In the genomic region with DNA sequence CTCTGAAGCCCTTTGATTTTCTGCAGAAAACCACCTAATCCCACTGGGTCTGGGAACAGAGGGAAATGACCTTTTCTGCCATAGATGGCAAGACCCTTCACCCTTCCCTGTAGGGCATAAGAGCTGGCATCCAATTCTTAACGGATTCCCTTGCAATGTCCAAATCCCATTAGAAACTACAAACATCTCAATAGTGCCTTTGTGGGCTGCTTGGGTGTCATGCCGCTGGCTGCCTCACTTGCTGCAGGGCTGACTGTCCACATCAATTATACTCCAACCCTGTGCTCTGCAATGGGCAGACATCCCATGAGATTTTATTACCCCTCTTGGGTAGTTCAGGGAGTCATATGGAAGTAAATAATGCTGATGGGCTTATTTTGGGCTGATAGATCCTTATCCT, we compare ENCODE assay signal across 23 cellular contexts. TPM values are rescaled to one million over a fixed set of nuclear protein-coding genes. Genes with fewer than 3 reads are reported as not detected.
DNase-seq lines count a peak whose midpoint lies in the region; ATAC-seq, FAIRE-seq and TF ChIP-seq lines count a peak whose summit lies in the region.
"Had no signal": no experiment of that assay in that cellular context is flagged by ENCODE, and none has a peak within 500 bp of the region (broad histone marks: within the 10 kb centered on the region; RNA-seq: fewer than 3 reads in every experiment).

No MANE protein-coding gene starts in this region.

- H3K27me3 Mint-ChIP-seq in CD8-positive, alpha-beta T cell (ENCODE audit: low read depth), result no peaks in the 10 kb centered on the region
- no peaks in the 10 kb centered on the region for H3K27me3 Mint-ChIP-seq in activated naive CD8-positive, alpha-beta T cell
- H3K27me3 Mint-ChIP-seq in natural killer cell (ENCODE audit: low read depth in 2 of 2), result no peaks in the 10 kb centered on the region

- no peaks in the 10 kb centered on the region for H3K9me3 Mint-ChIP-seq in CD8-positive, alpha-beta T cell
- H3K9me3 Mint-ChIP-seq in activated naive CD8-positive, alpha-beta T cell (ENCODE audit: low read depth), result no peaks in the 10 kb centered on the region
- H3K9me3 Mint-ChIP-seq in natural killer cell, result peaks cover 2 to 5% of the 10 kb centered on the region in 2 donors

- POLR2A ChIA-PET in CD8-positive, alpha-beta T cell (lab: Charles Lee), result interaction anchor here (0.9 to 16.9 kb wide), 6 partner anchors 9 to 495 kb away, joined by 3 to 260 read pairs (median 13); a partner anchor contains a TSS

- no peak overlapping the region for H2AFZ ChIP-seq in mammary epithelial cell (ENCODE audit: low read depth, low read length)

- H3K4me3 Mint-ChIP-seq in CD8-positive, alpha-beta T cell, result peak overlapping the region; percentile 97
- peak overlapping the region; percentile 95 for H3K4me3 Mint-ChIP-seq in activated naive CD8-positive, alpha-beta T cell
- peak overlapping the region; percentile 61 for H3K4me3 Mint-ChIP-seq in natural killer cell

- peaks cover 73% of the 10 kb centered on the region for H3K4me1 Mint-ChIP-seq in CD8-positive, alpha-beta T cell (ENCODE audit: low read depth)
- peaks cover 79% of the 10 kb centered on the region for H3K4me1 Mint-ChIP-seq in activated naive CD8-positive, alpha-beta T cell (ENCODE audit: low read depth)
- peaks cover 86 to 92% of the 10 kb centered on the region in 2 donors for H3K4me1 Mint-ChIP-seq in natural killer cell

- ATAC-seq in CD8-positive, alpha-beta T cell, result no peak
- ATAC-seq in natural killer cell, result no peak
- ATAC-seq: sciatic nerve had no signal

- dilution Hi-C loops in mammary epithelial cell (cut with HindIII; ENCODE audit: low sequenced_read_pairs), result loop anchor here (5.0 kb wide), 1 partner anchor 39 kb away; no protein-coding TSS in a partner anchor

- WGBS in mammary epithelial cell (ENCODE audit: low coverage, missing lambda C conversion rate), result 72% methylated on average over 2 of the region's 2 CpGs

- no TSS peak for BruUV-seq in mammary epithelial cell (replicated peaks; lab: Mats Ljungman, UMichigan)

- H3K36me3 ChIP-seq in CD8-positive, alpha-beta T cell (ENCODE audit: insufficient read depth, low read length), result no peaks in the 10 kb centered on the region
- no peaks in the 10 kb centered on the region for H3K36me3 ChIP-seq in mammary epithelial cell (ENCODE audit: insufficient read depth, low read length)
- H3K36me3 ChIP-seq: ovary had no signal

- no peaks in the 10 kb centered on the region for H3K79me2 ChIP-seq in mammary epithelial cell (ENCODE audit: insufficient read depth, low read length)

- DNase-seq in CD8-positive, alpha-beta T cell, result no peak
- DNase-seq in GM18507 (ENCODE audit: extremely low spot score, insufficient read length, low read depth) (no peak), natural killer cell (no peak), mammary epithelial cell (no peak), NCI-H2171 (lab: John Stamatoyannopoulos, UW) (no peak), T1000 (lab: John Stamatoyannopoulos, UW) (no peak), SW 1271 (lab: John Stamatoyannopoulos, UW) (no peak)
- DNase-seq: AML-193, amniotic stem cell, hypothalamus, NCI-H1417, NCI-H748 treated with DMSO at 0.1 percent for 48 hours, ovary, Right ventricle myocardium superior had no signal

- H3K9me3 ChIP-seq in CD8-positive, alpha-beta T cell (ENCODE audit: low read length), result no peaks in the 10 kb centered on the region
- no peaks in the 10 kb centered on the region for H3K9me3 ChIP-seq in mammary epithelial cell (replicated peaks; ENCODE audit: insufficient read depth, low read length)
- H3K9me3 ChIP-seq: ovary had no signal

- peaks cover 62% of the 10 kb centered on the region for H3K36me3 Mint-ChIP-seq in CD8-positive, alpha-beta T cell
- H3K36me3 Mint-ChIP-seq in activated naive CD8-positive, alpha-beta T cell, result peaks cover 6% of the 10 kb centered on the region
- H3K36me3 Mint-ChIP-seq in natural killer cell, result no peaks in the 10 kb centered on the region

- peak; percentile 5 for FAIRE-seq in GM18507 (lab: Jason Lieb, UNC)
- FAIRE-seq: frontal cortex, keratinocyte had no signal

- intact Hi-C loops in CD8-positive, alpha-beta T cell (cut with DNase I, micrococcal nuclease), result loop anchor here (2.0 to 10.0 kb wide), 4 partner anchors 19 to 417 kb away; a partner anchor contains a TSS
- intact Hi-C loops in natural killer cell (cut with micrococcal nuclease), result loop anchor here (2.0 to 10.0 kb wide), 2 partner anchors 53 to 207 kb away; a partner anchor contains a TSS
- intact Hi-C loops in mammary epithelial cell (cut with micrococcal nuclease), result no loop called here

- CTCF ChIA-PET in CD8-positive, alpha-beta T cell (lab: Charles Lee), result interaction anchor here (0.8 to 3.8 kb wide), 6 partner anchors 9 to 45 kb away, joined by 3 to 36 read pairs (median 4); no protein-coding TSS in a partner anchor
- CTCF ChIA-PET in mammary epithelial cell (lab: Charles Lee; ENCODE audit: low non-redundant PET), result interaction anchor here (0.5 kb wide), 1 partner anchor 617 kb away, joined by 4 read pairs; no protein-coding TSS in a partner anchor

- H3K27ac ChIP-seq in CD8-positive, alpha-beta T cell (ENCODE audit: low read depth, low read length), result peak overlapping the region; percentile 49
- H3K27ac ChIP-seq in mammary epithelial cell (ENCODE audit: insufficient read depth, low read depth, low read length), result no peak overlapping the region
- H3K27ac ChIP-seq: ovary had no signal

- H3K4me2 ChIP-seq in mammary epithelial cell (ENCODE audit: insufficient read depth, low read depth, low read length), result no peak overlapping the region

- H3K27ac Mint-ChIP-seq in CD8-positive, alpha-beta T cell, result peak overlapping the region; percentile 97
- H3K27ac Mint-ChIP-seq in activated naive CD8-positive, alpha-beta T cell, result peak overlapping the region; percentile 99
- peak overlapping the region; percentile 78 to 92 for H3K27ac Mint-ChIP-seq in natural killer cell

- H4K20me1 ChIP-seq in mammary epithelial cell (ENCODE audit: insufficient read depth, low read length), result no peaks in the 10 kb centered on the region

- H3K9ac ChIP-seq in mammary epithelial cell (ENCODE audit: insufficient read depth, low read length), result no peak overlapping the region

- no peak for TF ChIP-seq CTCF in CD8-positive, alpha-beta T cell (IDR thresholded peaks at IDR 0.05)
- TF ChIP-seq CTCF in natural killer cell (IDR thresholded peaks at IDR 0.05) (no peak), mammary epithelial cell (conservative IDR thresholded peaks at IDR 0.05 in 1 of 2, IDR thresholded peaks at IDR 0.05 in 1 of 2; ENCODE audit: extremely low read depth in 1 of 2, insufficient read depth in 1 of 2, low read depth in 1 of 2, low read length in 2 of 2) (no peak)

- in situ Hi-C loops in mammary epithelial cell (cut with MboI; ENCODE audit: low sequenced_read_pairs in 2 of 2), result no loop called here

- H3K4me1 ChIP-seq in CD8-positive, alpha-beta T cell (ENCODE audit: insufficient read depth, low read length), result peaks cover 55% of the 10 kb centered on the region
- H3K4me1 ChIP-seq in mammary epithelial cell (ENCODE audit: insufficient read depth, low read length), result no peaks in the 10 kb centered on the region

- H3K4me3 ChIP-seq in CD8-positive, alpha-beta T cell (ENCODE audit: low read depth, low read length), result peak overlapping the region; percentile 57
- H3K4me3 ChIP-seq in mammary epithelial cell (replicated peaks in 1 of 3; ENCODE audit: insufficient read depth in 1 of 3, low read depth in 2 of 3, low read length in 3 of 3), result no peak overlapping the region
- H3K4me3 ChIP-seq: lung, ovary had no signal

- H3K27me3 ChIP-seq in CD8-positive, alpha-beta T cell (ENCODE audit: insufficient read depth, low read length), result no peaks in the 10 kb centered on the region
- no peaks in the 10 kb centered on the region for H3K27me3 ChIP-seq in mammary epithelial cell (ENCODE audit: insufficient read depth, low read length)
- H3K27me3 ChIP-seq: ovary had no signal

RNA-seq across cellular contexts. Expression of a gene that starts 7.2 kb away (rescaled TPM):
- 100 to 1,000 TPM; 105 TPM for total RNA-seq in CD8-positive, alpha-beta T cell
- total RNA-seq in natural killer cell (10 to 100 TPM; 65.1 to 97.3 (median 92.2) TPM), mammary epithelial cell (under 1 TPM in 1 of 2 donors, not detected in 1; 0.33 TPM)
- 0.03 TPM for polyA plus RNA-seq in mammary epithelial cell
- polyA minus RNA-seq in mammary epithelial cell, result not detected
- total RNA-seq: dermis microvascular lymphatic vessel endothelial cell, myocyte, OCI-LY7 had no signal
- polyA plus RNA-seq: keratinocyte had no signal

RNA-seq across cellular contexts. Expression of a gene that starts 14.6 kb away (rescaled TPM):
- total RNA-seq in CD8-positive, alpha-beta T cell, result not detected
- total RNA-seq in natural killer cell (not detected), mammary epithelial cell (not detected)
- polyA plus RNA-seq in mammary epithelial cell, result not detected
- polyA minus RNA-seq in mammary epithelial cell, result not detected
- total RNA-seq: dermis microvascular lymphatic vessel endothelial cell, myocyte, OCI-LY7, Right ventricle myocardium superior, urinary bladder had no signal
- polyA plus RNA-seq: keratinocyte, ovary, urinary bladder had no signal

RNA-seq across cellular contexts. Expression of a gene that starts 52.1 kb away (rescaled TPM):
- total RNA-seq in CD8-positive, alpha-beta T cell, result 10 to 100 TPM in 1 of 2 experiments, 1 to 10 TPM in 1; 9.0 to 12.0 TPM
- total RNA-seq in natural killer cell (1 to 10 TPM; 2.6 to 8.7 (median 6.7) TPM), mammary epithelial cell (not detected)
- polyA plus RNA-seq in mammary epithelial cell, result not detected
- not detected for polyA minus RNA-seq in mammary epithelial cell
- total RNA-seq: dermis microvascular lymphatic vessel endothelial cell, frontal cortex, myocyte, OCI-LY7, ovary, Right ventricle myocardium superior had no signal
- polyA plus RNA-seq: keratinocyte, ovary, urinary bladder had no signal

Comparison
In these comparisons a context has a peak if more than half of its experiments do, and no peak if none do; other contexts are left out.
1. RNA of a gene that starts 7.2 kb away (total RNA-seq): 105 TPM in CD8-positive, alpha-beta T cell and 65.1 to 97.3 TPM in natural killer cell; 0.33 TPM in mammary epithelial cell; every median in the first group is over 10 times any median in the second.
2. Peak in every context shown above with its lines, with median percentiles within 50 percentile points of each other: H3K27ac Mint-ChIP-seq and H3K4me3 Mint-ChIP-seq.